In genomic region chr4:137664055-137664405, GRCh38 we compare ENCODE assay signal across 10 cellular contexts.
DNase-seq lines count a peak whose midpoint lies in the region; ATAC-seq and TF ChIP-seq lines count a peak whose summit lies in the region.
"Had no signal": no experiment of that assay in that cellular context is flagged by ENCODE, and none has a peak within 500 bp of the region (broad histone marks: within the 10 kb centered on the region; RNA-seq: fewer than 3 reads in every experiment).

No MANE protein-coding gene starts in this region.

- H3K27me3 ChIP-seq in HUES64 (ENCODE audit: insufficient read depth, low read length) (no peaks in the 10 kb centered on the region), muscle layer of duodenum (ENCODE audit: low read depth, low read length) (no peaks in the 10 kb centered on the region)

- no peak overlapping the region for H3K9ac ChIP-seq in HUES64 (ENCODE audit: low read depth, low read length)

- H3K27ac ChIP-seq in HUES64 (ENCODE audit: low read depth, low read length) (0 out of 2 replicates have a peak overlapping the region, but pooled peaks have one; percentile 11), muscle layer of duodenum (ENCODE audit: low read length) (peak overlapping the region; percentile 65)

- DNase-seq in AG08396 (ENCODE audit: low spot score) (peak; percentile 17), cardiac fibroblast (ENCODE audit: low read depth in 2 of 2) (peak; percentile 79 to 80), NCI-H82 (lab: John Stamatoyannopoulos, UW) (no peak)
- DNase-seq: Calu3; stimulated activated naive CD8-positive, alpha-beta T cell treated with anti-CD3 and anti-CD28 coated beads, Interleukin-15, amount 100 ng/mL, for 72 hours had no signal

- ATAC-seq in GM21619 (IDR thresholded peaks at IDR 0.05; ENCODE audit: unreplicated experiment) (no peak), HG03175 (IDR thresholded peaks at IDR 0.05; ENCODE audit: unreplicated experiment) (no peak), HG03196 (IDR thresholded peaks at IDR 0.05; ENCODE audit: unreplicated experiment) (no peak)
- ATAC-seq: stimulated activated naive CD8-positive, alpha-beta T cell treated with anti-CD3 and anti-CD28 coated beads, Interleukin-15, amount 100 ng/mL, for 72 hours had no signal

- WGBS in HUES64 = 48% methylated on average over 1 of the region's 1 CpG

- no peak for TF ChIP-seq CTCF in cardiac fibroblast (IDR thresholded peaks at IDR 0.05; ENCODE audit: low read depth, low read length)

- H3K36me3 ChIP-seq in HUES64 (ENCODE audit: insufficient read depth, low read length) = no peaks in the 10 kb centered on the region
- no peaks in the 10 kb centered on the region for H3K36me3 ChIP-seq in muscle layer of duodenum (ENCODE audit: control insufficient read depth in 1 of 2, insufficient read depth in 2 of 2, low read length in 2 of 2)

- H3K9me3 ChIP-seq in HUES64 (ENCODE audit: insufficient read depth, low read depth, low read length) = peaks cover 12% of the 10 kb centered on the region
- no peaks in the 10 kb centered on the region for H3K9me3 ChIP-seq in muscle layer of duodenum (ENCODE audit: control insufficient read depth in 1 of 2, low read length in 2 of 2)

- H3K4me3 ChIP-seq in HUES64 (ENCODE audit: low read length) = no peak overlapping the region
- no peak overlapping the region for H3K4me3 ChIP-seq in cardiac fibroblast (replicated peaks in 1 of 2; ENCODE audit: low read depth in 2 of 2, low read length in 2 of 2)
- no peak overlapping the region for H3K4me3 ChIP-seq in muscle layer of duodenum (ENCODE audit: low read depth in 1 of 2, low read length in 2 of 2)

- H3K4me1 ChIP-seq in HUES64 (ENCODE audit: insufficient read depth, low read length) (peaks cover 18% of the 10 kb centered on the region), muscle layer of duodenum (ENCODE audit: control insufficient read depth in 1 of 2, insufficient read depth in 2 of 2, low read length in 2 of 2) (peaks cover 3 to 20% of the 10 kb centered on the region in 2 donors)
